8 cellular contexts compared by ENCODE assay signal in the genomic region with DNA sequence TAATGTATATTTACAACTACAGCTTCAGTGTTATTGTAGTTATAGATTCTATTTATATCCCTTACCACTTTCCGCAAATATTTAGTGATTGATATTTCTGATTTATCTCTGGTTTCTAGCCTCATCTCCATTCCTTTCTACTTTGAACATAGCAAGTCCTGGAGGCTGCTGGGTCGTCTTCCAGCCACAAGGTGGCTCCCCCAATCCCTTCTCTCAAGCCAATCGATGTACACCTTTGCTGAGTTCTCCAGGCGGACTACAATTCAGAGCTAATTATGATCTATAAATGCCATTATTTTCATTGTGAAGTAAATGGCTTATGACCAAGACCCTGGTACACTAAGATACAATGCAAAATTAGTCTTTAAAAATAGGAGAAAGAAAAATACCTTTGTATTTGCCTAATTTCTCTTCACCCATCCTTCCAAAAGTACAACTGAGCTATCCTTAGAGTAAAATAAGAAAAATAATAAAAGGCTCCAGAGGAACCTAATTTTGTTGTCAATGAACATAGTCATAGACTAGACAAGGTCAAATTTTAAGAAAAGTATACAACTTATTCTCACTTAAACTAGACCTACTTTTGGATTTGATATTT.
A peak's percentile ranks its signal among the peaks of the same experiment; 100 is the strongest.
DNase-seq lines count a peak whose midpoint lies in the region; ATAC-seq, FAIRE-seq and TF ChIP-seq lines count a peak whose summit lies in the region.

No MANE protein-coding gene starts in this region.

- no peaks in the 10 kb centered on the region for H3K4me1 Mint-ChIP-seq in activated CD4-positive, alpha-beta T cell treated with anti-CD3 and anti-CD28 coated beads, Interleukin-2, amount 10 ng/mL, durations not matched to agents 7 days and 5 days
- H3K4me1 Mint-ChIP-seq in endothelial cell (ENCODE audit: unreplicated experiment) (peaks cover 6% of the 10 kb centered on the region), naive B cell (peaks cover 0 to 4% (median 0%) of the 10 kb centered on the region in 3 donors)

- FAIRE-seq in GM12892 (lab: Jason Lieb, UNC) = peak; percentile 70

- no peaks in the 10 kb centered on the region for H3K36me3 ChIP-seq in A673 (ENCODE audit: insufficient read depth, low read length, poor library complexity, severe bottlenecking)
- no peaks in the 10 kb centered on the region for H3K36me3 ChIP-seq in testis (ENCODE audit: low read depth, missing control alignments)

- TF ChIP-seq POLR2A in GM12892 (IDR thresholded peaks at IDR 0.05; ENCODE audit: low read depth, low read length) (no peak), testis (IDR thresholded peaks at IDR 0.05) (no peak)

- no peaks in the 10 kb centered on the region for H3K27me3 Mint-ChIP-seq in activated CD4-positive, alpha-beta T cell treated with anti-CD3 and anti-CD28 coated beads, Interleukin-2, amount 10 ng/mL, durations not matched to agents 7 days and 5 days
- H3K27me3 Mint-ChIP-seq in endothelial cell (ENCODE audit: unreplicated experiment) (peaks cover 1% of the 10 kb centered on the region), naive B cell (peaks cover 5 to 9% (median 6%) of the 10 kb centered on the region in 3 donors)

- TF ChIP-seq CTCF in A673 (conservative IDR thresholded peaks at IDR 0.05; ENCODE audit: low read depth, low read length) (peak; percentile 93), endothelial cell (IDR thresholded peaks at IDR 0.05; ENCODE audit: unreplicated experiment) (peak; percentile 66), testis (IDR thresholded peaks at IDR 0.05) (peak in 2 of 3 experiments; percentile 11 to 63)

- H3K4me3 ChIP-seq in A673 (ENCODE audit: low read depth, low read length, poor library complexity, severe bottlenecking) (no peak overlapping the region), testis (no peak overlapping the region)

- ATAC-seq in naive B cell (ENCODE audit: low read depth in 2 of 2) (peak; percentile 75 to 83), HG03108 (IDR thresholded peaks at IDR 0.05; ENCODE audit: unreplicated experiment) (no peak)

- POLR2A ChIA-PET in A673 (lab: Charles Lee; ENCODE audit: low non-redundant PET) = interaction anchor here (0.7 kb wide), 1 partner anchor 141 kb away, joined by 3 read pairs; no protein-coding TSS in a partner anchor
- POLR2A ChIA-PET in activated CD4-positive, alpha-beta T cell treated with anti-CD3 and anti-CD28 coated beads, Interleukin-2, amount 10 ng/mL, durations not matched to agents 7 days and 5 days (lab: Charles Lee) = no interaction called here

- peaks cover 2% of the 10 kb centered on the region for H3K36me3 Mint-ChIP-seq in activated CD4-positive, alpha-beta T cell treated with anti-CD3 and anti-CD28 coated beads, Interleukin-2, amount 10 ng/mL, durations not matched to agents 7 days and 5 days (ENCODE audit: low read depth)
- H3K36me3 Mint-ChIP-seq in endothelial cell (ENCODE audit: low read depth, unreplicated experiment) (no peaks in the 10 kb centered on the region), naive B cell (no peaks in the 10 kb centered on the region)

- H3K4me3 Mint-ChIP-seq in activated CD4-positive, alpha-beta T cell treated with anti-CD3 and anti-CD28 coated beads, Interleukin-2, amount 10 ng/mL, durations not matched to agents 7 days and 5 days = no peak overlapping the region
- H3K4me3 Mint-ChIP-seq in endothelial cell (ENCODE audit: unreplicated experiment) (no peak overlapping the region), naive B cell (no peak overlapping the region)

- no peak overlapping the region for H3K27ac Mint-ChIP-seq in activated CD4-positive, alpha-beta T cell treated with anti-CD3 and anti-CD28 coated beads, Interleukin-2, amount 10 ng/mL, durations not matched to agents 7 days and 5 days
- H3K27ac Mint-ChIP-seq in endothelial cell (ENCODE audit: unreplicated experiment) (no peak overlapping the region), naive B cell (peak overlapping the region in 1 of 6 donors; percentile 47)

- no peaks in the 10 kb centered on the region for H3K9me3 Mint-ChIP-seq in activated CD4-positive, alpha-beta T cell treated with anti-CD3 and anti-CD28 coated beads, Interleukin-2, amount 10 ng/mL, durations not matched to agents 7 days and 5 days
- H3K9me3 Mint-ChIP-seq in endothelial cell (ENCODE audit: unreplicated experiment) (no peaks in the 10 kb centered on the region), naive B cell (no peaks in the 10 kb centered on the region)

- H3K27ac ChIP-seq in A673 (ENCODE audit: low read depth, low read length, poor library complexity, severe bottlenecking) (no peak overlapping the region), testis (no peak overlapping the region)

- WGBS in testis, 2 donors = 33 to 43% methylated on average over 4 of the region's 4 CpGs

- H3K4me1 ChIP-seq in A673 (ENCODE audit: insufficient read depth, low read length, poor library complexity, severe bottlenecking) = no peaks in the 10 kb centered on the region
- H3K4me1 ChIP-seq in testis = no peaks in the 10 kb centered on the region

- intact Hi-C loops in A673 (cut with micrococcal nuclease; ENCODE audit: unreplicated experiment) = no loop called here
- intact Hi-C loops in testis (cut with DNase I; ENCODE audit: low total_unique reads) = no loop called here

- no peaks in the 10 kb centered on the region for H3K9me3 ChIP-seq in A673 (ENCODE audit: low read depth, low read length, poor library complexity, severe bottlenecking)
- H3K9me3 ChIP-seq in testis = no peaks in the 10 kb centered on the region

- DNase-seq in A673 (ENCODE audit: low spot score) (peak; percentile 75), GM12892 (ENCODE audit: insufficient read length) (no peak), NCI-H2227 (lab: John Stamatoyannopoulos, UW; ENCODE audit: unreplicated experiment) (peak; percentile 67), endothelial cell (ENCODE audit: low spot score) (peak; percentile 63), naive B cell (peak; percentile 40), testis (peak; percentile 63)
- peak; percentile 62 for DNase-seq in activated CD4-positive, alpha-beta T cell treated with anti-CD3 and anti-CD28 coated beads, Interleukin-2, amount 10 ng/mL, durations not matched to agents 7 days and 5 days

- CTCF ChIA-PET in A673 (lab: Charles Lee) = interaction anchor here (0.7 to 1.1 kb wide), 5 partner anchors 26 to 286 kb away, joined by 3 to 5 read pairs (median 3); no protein-coding TSS in a partner anchor
- CTCF ChIA-PET in activated CD4-positive, alpha-beta T cell treated with anti-CD3 and anti-CD28 coated beads, Interleukin-2, amount 10 ng/mL, durations not matched to agents 7 days and 5 days (lab: Charles Lee) = interaction anchor here (0.7 to 1.3 kb wide), 7 partner anchors 11 to 285 kb away, joined by 3 to 4 read pairs (median 3); a partner anchor contains a TSS

- BruUV-seq in A673 (replicated peaks; lab: Mats Ljungman, UMichigan) = no TSS peak

- H3K27me3 ChIP-seq in A673 (replicated peaks; ENCODE audit: insufficient read depth, low read depth, low read length, poor library complexity) (no peaks in the 10 kb centered on the region), testis (no peaks in the 10 kb centered on the region)

Comparison
In these comparisons a context has a peak if more than half of its experiments do, and no peak if none do; other contexts are left out.
1. CTCF ChIP-seq: peak in every context shown above with its lines; median percentile 93 in A673; 66 in endothelial cell; 37 in testis.